In genomic region chr5:141809697-141810096, GRCh38 we compare ENCODE assay signal across 1 cellular context.
TF ChIP-seq lines count a peak whose summit lies in the region.

No MANE protein-coding gene starts in this region.

TF ChIP-seq in GM23338, 12 proteins besides CTCF, POLR2A, EP300 and RAD21 (continued from another document):
- no peak for TF ChIP-seq ZNF462 (CRISPR knock-in tag; IDR thresholded peaks at IDR 0.05)
- TF ChIP-seq EZH2 (IDR thresholded peaks at IDR 0.05; ENCODE audit: low read depth, unreplicated experiment), result no peak
TF ChIP-seq in GM23338: peak in this region for 0.
